14 cellular contexts compared by ENCODE assay signal in the genomic region with DNA sequence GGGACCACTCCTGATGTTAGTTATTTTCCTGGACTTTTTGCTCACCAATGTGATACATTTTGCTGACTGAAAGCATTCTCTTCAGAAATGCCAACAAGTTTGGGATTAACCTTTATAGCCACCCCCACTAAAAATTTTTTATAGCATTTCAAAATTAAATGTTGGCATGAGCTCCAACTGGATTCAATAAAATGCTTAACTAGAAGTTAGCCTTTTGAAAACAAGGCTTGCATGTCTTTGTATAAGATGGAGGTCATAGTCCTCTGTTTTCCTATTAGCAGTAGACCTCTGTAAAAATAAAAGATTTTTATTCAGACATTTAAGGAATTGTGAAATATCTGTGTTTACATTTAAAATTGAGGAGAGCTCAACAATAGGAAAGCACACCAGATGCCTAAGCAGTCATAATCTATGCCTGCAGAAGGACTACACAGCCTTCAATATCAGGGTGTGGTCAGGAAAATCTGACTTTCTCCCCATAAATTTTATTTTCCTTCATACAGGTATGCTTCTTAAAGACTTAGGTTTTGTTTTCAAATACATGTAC.
DNase-seq lines count a peak whose midpoint lies in the region; ATAC-seq, FAIRE-seq and TF ChIP-seq lines count a peak whose summit lies in the region.
"Had no signal": no experiment of that assay in that cellular context is flagged by ENCODE, and none has a peak within 500 bp of the region (broad histone marks: within the 10 kb centered on the region; RNA-seq: fewer than 3 reads in every experiment).

No MANE protein-coding gene starts in this region.

- TF ChIP-seq CTCF in VCaP (conservative IDR thresholded peaks at IDR 0.05): no peak

- H3K36me3 Mint-ChIP-seq in immature natural killer cell: peaks cover 44 to 58% (median 54%) of the 10 kb centered on the region in 3 donors

- 0 out of 2 replicates have a peak overlapping the region, but pooled peaks have one; percentile 20 for H3K27ac ChIP-seq in VCaP
- H3K27ac ChIP-seq: A549, BLaER1, GM23248 had no signal

- no peaks in the 10 kb centered on the region for H3K4me1 Mint-ChIP-seq in immature natural killer cell
- H3K4me1 Mint-ChIP-seq: CD8-positive, alpha-beta memory T cell had no signal

- H3K4me3 Mint-ChIP-seq in immature natural killer cell: no peak overlapping the region
- H3K4me3 Mint-ChIP-seq: CD8-positive, alpha-beta memory T cell had no signal

- H3K27me3 Mint-ChIP-seq in immature natural killer cell (ENCODE audit: low read depth in 3 of 3): peaks cover 0 to 2% (median 0%) of the 10 kb centered on the region in 3 donors
- H3K27me3 Mint-ChIP-seq: CD8-positive, alpha-beta memory T cell had no signal

- H3K9me3 Mint-ChIP-seq in immature natural killer cell: no peaks in the 10 kb centered on the region
- H3K9me3 Mint-ChIP-seq: CD8-positive, alpha-beta memory T cell had no signal

- FAIRE-seq in urothelium cell line (lab: Jason Lieb, UNC): no peak
- FAIRE-seq: A549 had no signal

- intact Hi-C loops in left colon (cut with DNase I, micrococcal nuclease): no loop called here

- DNase-seq in fibroblast of gingiva (ENCODE audit: low read depth): peak; percentile 13
- DNase-seq in left colon: no peak
- DNase-seq in immature natural killer cell: no peak
- no peak for DNase-seq in cerebellum (ENCODE audit: low spot score)
- DNase-seq in urothelium cell line (ENCODE audit: low spot score): no peak
- DNase-seq: Caco-2; CD8-positive, alpha-beta memory T cell; DMS53; GM23248; H7 had no signal

- no peak overlapping the region for H3K27ac Mint-ChIP-seq in immature natural killer cell

- peak; percentile 60 for ATAC-seq in left colon
- ATAC-seq in HG03039 (IDR thresholded peaks at IDR 0.05; ENCODE audit: unreplicated experiment): no peak
- ATAC-seq: A549 had no signal
